Comparison of ENCODE assay signal across 9 cellular contexts in genomic region chr3:111979689-111980025, GRCh38. TPM values are rescaled to one million over a fixed set of nuclear protein-coding genes. Genes with fewer than 3 reads are reported as not detected.
DNase-seq lines count a peak whose midpoint lies in the region; TF ChIP-seq lines count a peak whose summit lies in the region.
"Had no signal": no experiment of that assay in that cellular context is flagged by ENCODE, and none has a peak within 500 bp of the region (broad histone marks: within the 10 kb centered on the region; RNA-seq: fewer than 3 reads in every experiment).

No MANE protein-coding gene starts in this region.

- H3K4me3 Mint-ChIP-seq in activated naive CD8-positive, alpha-beta T cell treated with anti-CD3 and anti-CD28 coated beads for 36 hours = peak overlapping the region; percentile 86

- peak overlapping the region; percentile 90 for H3K27ac Mint-ChIP-seq in activated naive CD8-positive, alpha-beta T cell treated with anti-CD3 and anti-CD28 coated beads for 36 hours

- no peaks in the 10 kb centered on the region for H3K27me3 ChIP-seq in testis

- peaks cover 20% of the 10 kb centered on the region for H3K36me3 Mint-ChIP-seq in activated naive CD8-positive, alpha-beta T cell treated with anti-CD3 and anti-CD28 coated beads for 36 hours

- peak overlapping the region; percentile 85 for H3K4me3 ChIP-seq in AG10803 (ENCODE audit: low read length)
- peak overlapping the region; percentile 68 to 96 for H3K4me3 ChIP-seq in testis

- DNase-seq in AG10803 (ENCODE audit: low read depth) (no peak), HEK293T (ENCODE audit: extremely low spot score) (no peak), iris pigment epithelial cell (ENCODE audit: low read depth) (peak; percentile 17), testis (no peak), NCI-H748 treated with DMSO at 0.1 percent for 48 hours (lab: John Stamatoyannopoulos, UW) (no peak), NOMO-1 treated with dmso at 0.1 percent for 144 hours (lab: John Stamatoyannopoulos, UW; ENCODE audit: unreplicated experiment) (no peak), islet precursor cell (no peak)
- DNase-seq in activated naive CD8-positive, alpha-beta T cell treated with anti-CD3 and anti-CD28 coated beads for 36 hours = no peak

- H3K36me3 ChIP-seq in testis (ENCODE audit: low read depth, missing control alignments) = no peaks in the 10 kb centered on the region

- H3K4me1 ChIP-seq in testis = peaks cover 7% of the 10 kb centered on the region

- no peak for TF ChIP-seq CTCF in AG10803 (conservative IDR thresholded peaks at IDR 0.05; ENCODE audit: low read length)
- TF ChIP-seq CTCF in testis (IDR thresholded peaks at IDR 0.05) = no peak

- 19 to 25% methylated on average over 3 of the region's 3 CpGs for WGBS in testis, 2 donors

- no peaks in the 10 kb centered on the region for H3K9me3 Mint-ChIP-seq in activated naive CD8-positive, alpha-beta T cell treated with anti-CD3 and anti-CD28 coated beads for 36 hours

- CTCF ChIA-PET in HEK293T (lab: Yijun Ruan, JAX) = interaction anchor here (0.7 to 2.5 kb wide), 5 partner anchors 10 to 293 kb away, joined by 3 to 10 read pairs (median 6); no protein-coding TSS in a partner anchor

- intact Hi-C loops in testis (cut with DNase I; ENCODE audit: low total_unique reads) = no loop called here

- no peaks in the 10 kb centered on the region for H3K9me3 ChIP-seq in testis

- H3K27me3 Mint-ChIP-seq in activated naive CD8-positive, alpha-beta T cell treated with anti-CD3 and anti-CD28 coated beads for 36 hours = no peaks in the 10 kb centered on the region

- TF ChIP-seq POLR2A in testis (IDR thresholded peaks at IDR 0.05) = no peak

- POLR2A ChIA-PET in HEK293T (lab: Yijun Ruan, JAX) = interaction anchor here (0.9 to 2.5 kb wide), 20 partner anchors 8 to 311 kb away, joined by 3 to 23 read pairs (median 6); partner anchors contain the start of gene PHLDB2

- peaks cover 43% of the 10 kb centered on the region for H3K4me1 Mint-ChIP-seq in activated naive CD8-positive, alpha-beta T cell treated with anti-CD3 and anti-CD28 coated beads for 36 hours

- H3K27ac ChIP-seq in testis = peak overlapping the region in 1 of 2 donors; percentile 82

TF ChIP-seq in HEK293T, 16 proteins besides CTCF, POLR2A, EP300 and RAD21:
- 0 out of 2 replicates have a peak, but pooled peaks have one; percentile 22 for TF ChIP-seq ELF4 (IDR thresholded peaks at IDR 0.05)
- peak; percentile 75 for TF ChIP-seq PKNOX1 (IDR thresholded peaks at IDR 0.05)
- no peak for TF ChIP-seq HDGF (IDR thresholded peaks at IDR 0.05; ENCODE audit: borderline replicate concordance)

RNA-seq across cellular contexts. Expression of gene ABHD10, which starts 0.8 kb away (rescaled TPM):
- 10 to 100 TPM; 56.2 to 57.8 TPM for total RNA-seq in activated naive CD8-positive, alpha-beta T cell treated with anti-CD3 and anti-CD28 coated beads for 36 hours
- total RNA-seq in testis = 10 to 100 TPM; 38.0 to 38.4 TPM
- polyA plus RNA-seq in testis (ENCODE audit: insufficient read depth, low read depth, low replicate concordance) = 43.0 TPM

RNA-seq across cellular contexts. Expression of gene TAGLN3, which starts 19.1 kb away (rescaled TPM):
- total RNA-seq in activated naive CD8-positive, alpha-beta T cell treated with anti-CD3 and anti-CD28 coated beads for 36 hours = under 1 TPM; 0.31 to 0.48 TPM
- total RNA-seq in testis = under 1 TPM in 1 of 2 donors, not detected in 1; 0.37 TPM
- not detected for polyA plus RNA-seq in testis (ENCODE audit: insufficient read depth, low read depth, low replicate concordance)

RNA-seq across cellular contexts. Expression of gene TMPRSS7, which starts 54.9 kb away (rescaled TPM):
- total RNA-seq in activated naive CD8-positive, alpha-beta T cell treated with anti-CD3 and anti-CD28 coated beads for 36 hours = not detected
- total RNA-seq in testis = 1 to 10 TPM; 2.0 to 2.8 TPM
- 5.8 TPM for polyA plus RNA-seq in testis (ENCODE audit: insufficient read depth, low read depth, low replicate concordance)
- total RNA-seq: myocyte had no signal
